Comparison of ENCODE assay signal across 22 cellular contexts in the genomic region with DNA sequence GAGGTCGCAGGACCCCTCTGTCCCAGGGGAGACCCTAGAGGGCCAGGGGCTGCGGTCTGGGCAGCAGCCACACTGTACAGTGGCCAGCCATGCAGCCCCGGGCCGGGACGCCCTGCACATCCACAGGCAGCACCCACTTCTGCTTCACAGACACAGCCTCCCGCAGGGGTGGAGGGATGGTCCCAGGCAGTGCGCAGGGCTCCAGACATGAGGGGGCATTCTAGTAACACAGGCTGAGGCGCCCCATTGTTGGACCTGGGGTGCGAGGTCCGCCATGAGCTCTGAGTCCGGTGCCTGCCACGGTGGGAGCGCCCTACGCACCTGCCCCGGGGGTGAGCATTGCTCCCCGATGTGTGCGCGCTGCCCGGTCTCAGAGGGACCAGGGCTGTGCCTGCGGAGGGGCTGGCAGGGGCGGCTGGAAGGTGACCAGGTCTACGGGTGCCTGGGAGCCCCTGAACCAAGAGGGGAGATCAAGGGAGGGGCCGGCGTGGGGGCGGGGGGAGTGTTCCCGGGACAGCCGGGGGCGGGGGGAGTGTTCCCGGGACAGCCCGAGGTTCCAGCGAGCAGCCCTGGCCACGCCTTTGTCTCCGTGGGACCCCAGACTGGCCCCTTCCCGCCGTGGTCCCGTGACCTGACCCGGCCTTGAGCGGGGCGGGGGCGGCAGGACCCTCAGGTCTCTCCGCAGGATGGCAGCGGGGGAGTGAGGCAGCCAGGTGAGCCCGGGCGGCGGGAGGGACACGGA. TPM values are rescaled to one million over a fixed set of nuclear protein-coding genes. Genes with fewer than 3 reads are reported as not detected.
DNase-seq lines count a peak whose midpoint lies in the region; ATAC-seq, FAIRE-seq and TF ChIP-seq lines count a peak whose summit lies in the region.
"Had no signal": no experiment of that assay in that cellular context is flagged by ENCODE, and none has a peak within 500 bp of the region (broad histone marks: within the 10 kb centered on the region; RNA-seq: fewer than 3 reads in every experiment).

No MANE protein-coding gene starts in this region.

- no peaks in the 10 kb centered on the region for H3K9me3 ChIP-seq in endothelial cell of umbilical vein (replicated peaks; ENCODE audit: control insufficient read depth, insufficient read depth, low read length)
- no peaks in the 10 kb centered on the region for H3K9me3 ChIP-seq in neural progenitor cell (ENCODE audit: low read depth)
- H3K9me3 ChIP-seq: ovary, upper lobe of left lung had no signal

- H3K4me3 ChIP-seq in GM23338 (peak overlapping the region; percentile 57), endothelial cell of umbilical vein (replicated peaks in 1 of 3; ENCODE audit: insufficient read depth in 1 of 3, low read depth in 1 of 3, low read length in 3 of 3) (no peak overlapping the region), neural progenitor cell (peak overlapping the region; percentile 49)
- H3K4me3 ChIP-seq: ovary, PC-9, upper lobe of left lung had no signal

- H3K9me3 Mint-ChIP-seq in activated CD4-positive, alpha-beta T cell treated with anti-CD3 and anti-CD28 coated beads for 36 hours (ENCODE audit: low read depth), result peaks cover 5% of the 10 kb centered on the region
- peaks cover 7% of the 10 kb centered on the region for H3K9me3 Mint-ChIP-seq in GM23338
- H3K9me3 Mint-ChIP-seq in neural progenitor cell, result peaks cover 8% of the 10 kb centered on the region

- H3K9me2 ChIP-seq in GM23338 (ENCODE audit: insufficient read depth), result no peaks in the 10 kb centered on the region

- H3K27me3 ChIP-seq in GM23338 (ENCODE audit: insufficient read depth), result peaks cover 47% of the 10 kb centered on the region
- H3K27me3 ChIP-seq in endothelial cell of umbilical vein (ENCODE audit: control insufficient read depth in 2 of 2, insufficient read depth in 2 of 2, low read length in 2 of 2), result peaks cover 8 to 12% of the 10 kb centered on the region in 2 experiments
- peaks cover 70% of the 10 kb centered on the region for H3K27me3 ChIP-seq in neural progenitor cell

- H2AFZ ChIP-seq in GM23338, result peak overlapping the region; percentile 85
- no peak overlapping the region for H2AFZ ChIP-seq in endothelial cell of umbilical vein (ENCODE audit: low read depth, low read length)
- H2AFZ ChIP-seq in neural progenitor cell (replicated peaks), result no peak overlapping the region
- H2AFZ ChIP-seq: PC-9 had no signal

- no peak for TF ChIP-seq CTCF in GM23338 (conservative IDR thresholded peaks at IDR 0.05; ENCODE audit: low read depth in 2 of 2)
- TF ChIP-seq CTCF in endothelial cell of umbilical vein (IDR thresholded peaks at IDR 0.05; ENCODE audit: extremely low read depth in 1 of 2, insufficient read depth in 1 of 2, low read depth in 1 of 2, low read length in 2 of 2), result no peak
- TF ChIP-seq CTCF in neural progenitor cell (IDR thresholded peaks at IDR 0.05), result no peak
- no peak for TF ChIP-seq CTCF in D721Med (IDR thresholded peaks at IDR 0.05; ENCODE audit: insufficient read depth, missing control alignments)

- no peaks in the 10 kb centered on the region for H4K20me1 ChIP-seq in GM23338 (replicated peaks; ENCODE audit: insufficient read depth)
- H4K20me1 ChIP-seq in endothelial cell of umbilical vein (replicated peaks; ENCODE audit: control insufficient read depth, extremely low read depth, insufficient read depth, low read length), result no peaks in the 10 kb centered on the region
- H4K20me1 ChIP-seq in neural progenitor cell (ENCODE audit: low read depth), result no peaks in the 10 kb centered on the region

- no peak for DNase-seq in activated CD4-positive, alpha-beta T cell treated with anti-CD3 and anti-CD28 coated beads for 36 hours
- DNase-seq in activated CD4-positive, alpha-beta T cell treated with anti-CD3 and anti-CD28 coated beads for 1 hour, result no peak
- DNase-seq in GM23338 (ENCODE audit: low spot score), result peak; percentile 32
- DNase-seq in endothelial cell of umbilical vein (ENCODE audit: low read depth, low spot score), result no peak
- DNase-seq in neural progenitor cell (ENCODE audit: low spot score), result peak; percentile 39
- no peak for DNase-seq in iPS-NIHi7 (ENCODE audit: extremely low spot score)
- DNase-seq in substantia nigra (lab: John Stamatoyannopoulos, UW), result no peak
- no peak for DNase-seq in D721Med (ENCODE audit: insufficient read length, low spot score)
- DNase-seq: activated CD4-positive, alpha-beta memory T cell treated with anti-CD3 and anti-CD28 coated beads for 36 hours; activated effector memory CD4-positive, alpha-beta T cell treated with anti-CD3 and anti-CD28 coated beads, Interleukin-2, amount 50 U/mL, for 16 hours; DMS79; glutamatergic neuron; NCI-H1105 treated with DMSO at 0.1 percent for 48 hours; PC-9 had no signal

- CTCF ChIA-PET in activated CD4-positive, alpha-beta T cell treated with anti-CD3 and anti-CD28 coated beads for 36 hours (lab: Charles Lee), result no interaction called here
- CTCF ChIA-PET in endothelial cell of umbilical vein (lab: Charles Lee), result no interaction called here

- no peaks in the 10 kb centered on the region for H3K79me2 ChIP-seq in GM23338 (replicated peaks; ENCODE audit: insufficient read depth)
- H3K79me2 ChIP-seq in endothelial cell of umbilical vein (ENCODE audit: control insufficient read depth, insufficient read depth, low read length), result no peaks in the 10 kb centered on the region
- no peaks in the 10 kb centered on the region for H3K79me2 ChIP-seq in neural progenitor cell (ENCODE audit: low read depth)

- peaks cover 3% of the 10 kb centered on the region for H3K4me1 Mint-ChIP-seq in activated CD4-positive, alpha-beta T cell treated with anti-CD3 and anti-CD28 coated beads for 36 hours
- H3K4me1 Mint-ChIP-seq in GM23338 (peaks cover 15% of the 10 kb centered on the region), neural progenitor cell (peaks cover 19% of the 10 kb centered on the region)

- FAIRE-seq in endothelial cell of umbilical vein (lab: Jason Lieb, UNC) (no peak), D721Med (lab: Jason Lieb, UNC) (no peak)
- FAIRE-seq: astrocyte had no signal

- H3K36me3 ChIP-seq in GM23338 (ENCODE audit: insufficient read depth) (no peaks in the 10 kb centered on the region), endothelial cell of umbilical vein (ENCODE audit: control insufficient read depth in 2 of 2, extremely low read depth in 1 of 2, insufficient read depth in 2 of 2, low read length in 2 of 2) (no peaks in the 10 kb centered on the region), neural progenitor cell (no peaks in the 10 kb centered on the region)
- H3K36me3 ChIP-seq: ovary, upper lobe of left lung had no signal

- intact Hi-C loops in activated CD4-positive, alpha-beta T cell treated with anti-CD3 and anti-CD28 coated beads for 36 hours (cut with DNase I, micrococcal nuclease), result no loop called here
- intact Hi-C loops in endothelial cell of umbilical vein (cut with micrococcal nuclease), result no loop called here

- TF ChIP-seq POLR2A in endothelial cell of umbilical vein (IDR thresholded peaks at IDR 0.05; ENCODE audit: low read depth, low read length), result no peak

- POLR2A ChIA-PET in activated CD4-positive, alpha-beta T cell treated with anti-CD3 and anti-CD28 coated beads for 36 hours (lab: Charles Lee), result no interaction called here
- POLR2A ChIA-PET in endothelial cell of umbilical vein (lab: Charles Lee), result no interaction called here

- H3K4me1 ChIP-seq in GM23338 (ENCODE audit: insufficient read depth) (peaks cover 11% of the 10 kb centered on the region), endothelial cell of umbilical vein (ENCODE audit: control insufficient read depth, extremely low read depth, insufficient read depth, low read length) (no peaks in the 10 kb centered on the region), neural progenitor cell (peaks cover 8% of the 10 kb centered on the region)

- no peaks in the 10 kb centered on the region for H3K9me1 ChIP-seq in endothelial cell of umbilical vein (replicated peaks; ENCODE audit: control insufficient read depth, extremely low read depth, insufficient read depth, low read length)

- no peak overlapping the region for H3K27ac Mint-ChIP-seq in activated CD4-positive, alpha-beta T cell treated with anti-CD3 and anti-CD28 coated beads for 36 hours
- H3K27ac Mint-ChIP-seq in GM23338 (no peak overlapping the region), neural progenitor cell (no peak overlapping the region)
- H3K27ac Mint-ChIP-seq: activated CD4-positive, alpha-beta memory T cell treated with anti-CD3 and anti-CD28 coated beads for 36 hours had no signal

- BruUV-seq in endothelial cell of umbilical vein (replicated peaks; lab: Mats Ljungman, UMichigan), result no TSS peak

- peaks cover 10% of the 10 kb centered on the region; the same call in 1 of the 2 replicates for H3F3A ChIP-seq in GM23338 (replicated peaks; ENCODE audit: low read depth)
- H3F3A ChIP-seq in neural progenitor cell (ENCODE audit: low read depth), result peaks cover 19% of the 10 kb centered on the region

- H3K4me2 ChIP-seq in GM23338 (peak overlapping the region; percentile 75), endothelial cell of umbilical vein (ENCODE audit: insufficient read depth, low read length) (no peak overlapping the region), neural progenitor cell (peak overlapping the region; percentile 80)
- H3K4me2 ChIP-seq: PC-9 had no signal

- no peak overlapping the region for H3K4me3 Mint-ChIP-seq in activated CD4-positive, alpha-beta T cell treated with anti-CD3 and anti-CD28 coated beads for 36 hours
- H3K4me3 Mint-ChIP-seq in GM23338, result peak overlapping the region; percentile 49; the same call in 2 of the 3 replicates
- H3K4me3 Mint-ChIP-seq in neural progenitor cell, result peak overlapping the region; percentile 59
- H3K4me3 Mint-ChIP-seq: activated CD4-positive, alpha-beta memory T cell treated with anti-CD3 and anti-CD28 coated beads for 36 hours had no signal

- H3K27ac ChIP-seq in GM23338 (ENCODE audit: low read depth) (no peak overlapping the region), endothelial cell of umbilical vein (ENCODE audit: insufficient read depth, low read depth, low read length) (no peak overlapping the region), neural progenitor cell (no peak overlapping the region), substantia nigra (ENCODE audit: low read depth, low read length, poor library complexity, severe bottlenecking) (no peak overlapping the region)
- H3K27ac ChIP-seq: C4-2B, epithelial cell of prostate, HL-60, ovary, PC-9, upper lobe of left lung had no signal

- H3K36me3 Mint-ChIP-seq in activated CD4-positive, alpha-beta T cell treated with anti-CD3 and anti-CD28 coated beads for 36 hours (ENCODE audit: low read depth), result no peaks in the 10 kb centered on the region
- H3K36me3 Mint-ChIP-seq in GM23338 (ENCODE audit: low read depth) (no peaks in the 10 kb centered on the region), neural progenitor cell (peaks cover 6% of the 10 kb centered on the region)
- H3K36me3 Mint-ChIP-seq: activated CD4-positive, alpha-beta memory T cell treated with anti-CD3 and anti-CD28 coated beads for 36 hours had no signal

- H3K9ac ChIP-seq in endothelial cell of umbilical vein (replicated peaks; ENCODE audit: extremely low read depth, insufficient read depth, low read length), result no peak overlapping the region
- H3K9ac ChIP-seq in neural progenitor cell, result no peak overlapping the region

- peak; percentile 21 for ATAC-seq in activated CD4-positive, alpha-beta T cell treated with anti-CD3 and anti-CD28 coated beads for 36 hours
- peak; percentile 31 for ATAC-seq in GM23338

- dilution Hi-C loops in endothelial cell of umbilical vein (cut with MboI; ENCODE audit: extremely low pct_ligation_motif_present, low sequenced_read_pairs), result no loop called here

- H3K27me3 Mint-ChIP-seq in activated CD4-positive, alpha-beta T cell treated with anti-CD3 and anti-CD28 coated beads for 36 hours, result peaks cover 41% of the 10 kb centered on the region
- H3K27me3 Mint-ChIP-seq in GM23338 (ENCODE audit: insufficient read depth, low read depth, poor library complexity) (peaks cover 55% of the 10 kb centered on the region), neural progenitor cell (ENCODE audit: insufficient read depth, low read depth) (peaks cover 37% of the 10 kb centered on the region)

RNA-seq across cellular contexts. Expression of gene MMEL1, which starts 4.5 kb away (rescaled TPM):
- total RNA-seq in activated CD4-positive, alpha-beta T cell treated with anti-CD3 and anti-CD28 coated beads for 36 hours, result 1 to 10 TPM in 1 of 2 experiments, under 1 TPM in 1; 0.97 to 1.4 TPM
- total RNA-seq in GM23338 (2014; rRNA removed; shearing (Covaris generic)), result 0.43 and 0.90 TPM in 2 replicates
- polyA plus RNA-seq in GM23338 (2016; fragmentation: Nextera tagmentation; extraction: Ambion mirVana), result 0.57 and 0.71 TPM in 2 replicates
- total RNA-seq in endothelial cell of umbilical vein, result 1.1 and 1.6 TPM in 2 replicates
- 1.2 and 3.4 TPM in 2 replicates for polyA plus RNA-seq in endothelial cell of umbilical vein
- polyA plus RNA-seq in endothelial cell of umbilical vein (2011; cell fraction: cytosol; rRNA removed), result 0.58 and 1.6 TPM in 2 replicates
- 1.7 and 3.1 TPM in 2 replicates for polyA plus RNA-seq in endothelial cell of umbilical vein (2011; cell fraction: nucleus; rRNA removed)
- 0.44 and 0.67 TPM in 2 replicates for polyA plus RNA-seq in endothelial cell of umbilical vein (2012)
- 1.9 and 4.4 TPM in 2 replicates for polyA minus RNA-seq in endothelial cell of umbilical vein
- not detected for polyA minus RNA-seq in endothelial cell of umbilical vein (2011; cell fraction: cytosol; rRNA and poly(A)+ RNA removed)
- polyA minus RNA-seq in endothelial cell of umbilical vein (2011; cell fraction: nucleus; rRNA and poly(A)+ RNA removed), result not detected in 2 replicates
- total RNA-seq in neural progenitor cell (ENCODE audit: low replicate concordance), result 0.19 and 0.31 TPM in 2 replicates
- total RNA-seq: A172, astrocyte, kidney epithelial cell had no signal

RNA-seq across cellular contexts. Expression of gene PRXL2B, which starts 41.8 kb away (rescaled TPM):
- total RNA-seq in activated CD4-positive, alpha-beta T cell treated with anti-CD3 and anti-CD28 coated beads for 36 hours, result 10 to 100 TPM; 23.7 to 36.8 TPM
- total RNA-seq in GM23338 (2014; rRNA removed; shearing (Covaris generic)), result 35.1 and 44.0 TPM in 2 replicates
- polyA plus RNA-seq in GM23338 (2016; fragmentation: Nextera tagmentation; extraction: Ambion mirVana), result 25.5 and 25.6 TPM in 2 replicates
- total RNA-seq in endothelial cell of umbilical vein, result 55.8 and 56.8 TPM in 2 replicates
- polyA plus RNA-seq in endothelial cell of umbilical vein, result 29.6 and 39.3 TPM in 2 replicates
- polyA plus RNA-seq in endothelial cell of umbilical vein (2011; cell fraction: cytosol; rRNA removed), result 28.5 and 33.2 TPM in 2 replicates
- 32.5 and 39.1 TPM in 2 replicates for polyA plus RNA-seq in endothelial cell of umbilical vein (2011; cell fraction: nucleus; rRNA removed)
- 40.0 and 43.3 TPM in 2 replicates for polyA plus RNA-seq in endothelial cell of umbilical vein (2012)
- polyA minus RNA-seq in endothelial cell of umbilical vein, result 15.0 and 18.6 TPM in 2 replicates
- 5.0 TPM for polyA minus RNA-seq in endothelial cell of umbilical vein (2011; cell fraction: cytosol; rRNA and poly(A)+ RNA removed)
- polyA minus RNA-seq in endothelial cell of umbilical vein (2011; cell fraction: nucleus; rRNA and poly(A)+ RNA removed), result 6.7 and 8.4 TPM in 2 replicates
- total RNA-seq in neural progenitor cell (ENCODE audit: low replicate concordance), result 10.0 and 29.6 TPM in 2 replicates

Comparison
In these comparisons a context has a peak if more than half of its experiments do, and no peak if none do; other contexts are left out.
1. DNase-seq: peak in GM23338 (single experiment) and neural progenitor cell (single experiment); none in activated CD4-positive, alpha-beta T cell treated with anti-CD3 and anti-CD28 coated beads for 36 hours (single experiment), activated CD4-positive, alpha-beta T cell treated with anti-CD3 and anti-CD28 coated beads for 1 hour (single experiment), endothelial cell of umbilical vein (single experiment), iPS-NIHi7 (single experiment), substantia nigra (0 of 49) and D721Med (single experiment).
2. H3K4me3 ChIP-seq: peak in GM23338 (single experiment) and neural progenitor cell (single experiment); none in endothelial cell of umbilical vein (0 of 3).